Comparison of ENCODE assay signal across 3 cellular contexts in genomic region chr2:51194656-51195055, GRCh38.
"Had no signal": no experiment of that assay in that cellular context is flagged by ENCODE, and none has a peak within 500 bp of the region (broad histone marks: within the 10 kb centered on the region; RNA-seq: fewer than 3 reads in every experiment).

No MANE protein-coding gene starts in this region.

- DNase-seq: GDM1, GF-D8 had no signal

- H3K4me3 ChIP-seq: GM12878 had no signal
